Comparison of ENCODE assay signal across 8 cellular contexts in the genomic region with DNA sequence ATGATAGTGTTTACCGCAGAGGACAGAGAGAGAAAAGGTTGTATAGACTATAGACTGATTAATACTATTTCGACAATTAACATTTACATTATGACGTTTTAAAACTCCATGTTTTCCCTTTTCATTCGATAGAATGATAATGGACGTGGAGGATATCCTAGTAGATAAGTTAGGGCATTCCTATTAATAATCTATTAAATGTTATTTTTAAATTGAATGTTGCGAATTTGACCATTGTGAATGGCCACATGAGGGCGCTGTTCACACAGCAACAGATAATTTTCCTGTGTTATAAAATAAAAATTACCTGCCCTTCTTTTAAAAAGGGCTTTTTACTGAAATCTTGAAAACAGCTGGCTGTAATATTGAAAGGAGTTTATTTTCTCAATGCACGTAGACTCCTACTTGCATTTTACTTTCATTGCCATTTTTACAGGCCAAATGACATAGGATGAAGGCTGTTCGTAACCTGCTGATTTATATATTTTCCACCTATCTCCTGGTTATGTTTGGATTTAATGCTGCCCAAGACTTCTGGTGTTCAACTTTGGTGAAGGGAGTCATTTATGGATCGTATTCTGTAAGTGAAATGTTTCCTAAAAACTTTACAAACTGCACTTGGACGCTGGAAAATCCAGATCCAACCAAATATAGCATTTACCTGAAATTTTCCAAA. TPM values are rescaled to one million over a fixed set of nuclear protein-coding genes. Genes with fewer than 3 reads are reported as not detected.
DNase-seq lines count a peak whose midpoint lies in the region; ATAC-seq, FAIRE-seq and TF ChIP-seq lines count a peak whose summit lies in the region.

No MANE protein-coding gene starts in this region.

- RAD21 ChIA-PET in GM12878 (lab: Charles Lee; ENCODE audit: unreplicated experiment): no interaction called here

- WGBS in GM12878 (ENCODE audit: insufficient coverage, insufficient replicate concordance, low lambda C conversion rate, missing lambda C conversion rate): 22% methylated on average over 11 of the region's 11 CpGs

- H3K27ac ChIP-seq in GM12878 (ENCODE audit: control insufficient read depth, insufficient read depth): no peak overlapping the region
- H3K27ac ChIP-seq in kidney (ENCODE audit: low read depth in 2 of 2, low read length in 2 of 2): no peak overlapping the region

- intact Hi-C loops in GM12878 (cut with micrococcal nuclease; ENCODE audit: unreplicated experiment): loop anchor here (1.0 to 5.0 kb wide), 2 partner anchors 328 to 1469 kb away; no protein-coding TSS in a partner anchor
- intact Hi-C loops in kidney (cut with DNase I): no loop called here

- TF ChIP-seq RAD21 in GM12878 (IDR thresholded peaks at IDR 0.05; ENCODE audit: insufficient read depth, low read depth, low read length): peak; percentile 76

- POLR2A ChIA-PET in GM12878 (lab: Charles Lee): no interaction called here

- peaks cover 1 to 16% of the 10 kb centered on the region in 2 experiments for H3K27me3 ChIP-seq in GM12878 (replicated peaks in 1 of 2; ENCODE audit: control insufficient read depth in 2 of 2, insufficient read depth in 2 of 2, low read length in 1 of 2)

- DNase-seq in activated CD4-positive, alpha-beta T cell treated with anti-CD3 and anti-CD28 coated beads for 48 hours: peak; percentile 47
- DNase-seq in activated CD4-positive, alpha-beta T cell treated with anti-CD3 and anti-CD28 coated beads for 4 hours: no peak
- DNase-seq in NCI-H1694 treated with DMSO at 0.1 percent for 48 hours (lab: John Stamatoyannopoulos, UW): peak; percentile 34
- no peak for DNase-seq in GM12878 (ENCODE audit: low read depth, low spot score)
- DNase-seq in kidney: no peak
- DNase-seq in retina: no peak
- no peak for DNase-seq in SHP77 (lab: John Stamatoyannopoulos, UW)

- SMC1A ChIA-PET in GM12878 (lab: Charles Lee; ENCODE audit: uncharacterized antibody, unreplicated experiment): interaction anchor here (0.9 to 5.9 kb wide), 4 partner anchors 66 to 329 kb away, joined by 3 to 37 read pairs (median 4); no protein-coding TSS in a partner anchor

- TF ChIP-seq POLR2A in GM12878 (IDR thresholded peaks at IDR 0.05; ENCODE audit: low read depth, low read length): no peak

- no peak overlapping the region for H3K4me2 ChIP-seq in GM12878 (ENCODE audit: control insufficient read depth, insufficient read depth)

- H3K4me3 ChIP-seq in GM12878 (no peak overlapping the region), kidney (ENCODE audit: low read length in 2 of 2) (no peak overlapping the region)

- peak; percentile 59 to 61 (median 60) for TF ChIP-seq CTCF in GM12878 (IDR thresholded peaks at IDR 0.05 in 2 of 3, conservative IDR thresholded peaks at IDR 0.05 in 1 of 3; ENCODE audit: control insufficient read depth in 2 of 3, extremely low read depth in 1 of 3, insufficient read depth in 1 of 3, low read depth in 3 of 3, low read length in 3 of 3)
- peak; percentile 72 for TF ChIP-seq CTCF in kidney (IDR thresholded peaks at IDR 0.05; ENCODE audit: borderline replicate concordance, extremely low read depth, insufficient read depth)

- no peak for TF ChIP-seq EP300 in GM12878 (IDR thresholded peaks at IDR 0.05; ENCODE audit: borderline replicate concordance in 1 of 2, control insufficient read depth in 1 of 2, low read depth in 2 of 2, low read length in 2 of 2)

- ATAC-seq in GM12878: 0 out of 3 replicates have a peak, but pooled peaks have one; percentile 33
- no peak for ATAC-seq in GM19463 (IDR thresholded peaks at IDR 0.05; ENCODE audit: unreplicated experiment)

- CTCF ChIA-PET in GM12878 (lab: Yijun Ruan, JAX): interaction anchor here (0.7 to 7.6 kb wide), 7 partner anchors 36 to 327 kb away, joined by 3 to 64 read pairs (median 3); no protein-coding TSS in a partner anchor

- no peak overlapping the region for H2AFZ ChIP-seq in GM12878 (ENCODE audit: control insufficient read depth, low read depth, low read length)

- no peak overlapping the region for H3K9ac ChIP-seq in GM12878 (ENCODE audit: control insufficient read depth, insufficient read depth, low read length)
- no peak overlapping the region for H3K9ac ChIP-seq in kidney (ENCODE audit: low read length in 2 of 2)

- no peaks in the 10 kb centered on the region for H3K79me2 ChIP-seq in GM12878 (ENCODE audit: control insufficient read depth, insufficient read depth, low read length)

- no TSS peak for BruUV-seq in GM12878 (replicated peaks; lab: Mats Ljungman, UMichigan)

- FAIRE-seq in GM12878 (lab: Jason Lieb, UNC): no peak
- peak; percentile 37 for FAIRE-seq in kidney (lab: Jason Lieb, UNC)

- in situ Hi-C loops in GM12878 (cut with MboI): loop anchor here (10.0 to 25.0 kb wide), 2 partner anchors 326 to 1474 kb away; no protein-coding TSS in a partner anchor

- H3K9me3 ChIP-seq in GM12878 (replicated peaks; ENCODE audit: control insufficient read depth, insufficient read depth, low read length) (no peaks in the 10 kb centered on the region), kidney (ENCODE audit: control insufficient read depth in 1 of 2, low read length in 2 of 2) (no peaks in the 10 kb centered on the region)

- H3K4me1 ChIP-seq in GM12878 (ENCODE audit: control insufficient read depth, insufficient read depth, low read length) (no peaks in the 10 kb centered on the region), kidney (ENCODE audit: control insufficient read depth in 1 of 2, insufficient read depth in 1 of 2, low read depth in 1 of 2, low read length in 2 of 2) (peaks cover 0 to 8% of the 10 kb centered on the region in 2 donors)

- no peaks in the 10 kb centered on the region for H4K20me1 ChIP-seq in GM12878 (ENCODE audit: control insufficient read depth, insufficient read depth)

- no peaks in the 10 kb centered on the region for H3K36me3 ChIP-seq in GM12878 (ENCODE audit: control insufficient read depth in 2 of 2, insufficient read depth in 2 of 2, low read length in 1 of 2)
- no peaks in the 10 kb centered on the region for H3K36me3 ChIP-seq in kidney (ENCODE audit: control insufficient read depth in 1 of 2, insufficient read depth in 2 of 2, low read length in 2 of 2)

TF ChIP-seq in GM12878, 131 proteins besides CTCF, POLR2A, EP300 and RAD21:
- TF ChIP-seq SMC3 (IDR thresholded peaks at IDR 0.05; ENCODE audit: borderline replicate concordance, low read length) (peak; percentile 48; the same call in 1 of the 2 replicates), PAX5 (IDR thresholded peaks at IDR 0.05; ENCODE audit: borderline replicate concordance, low read depth, low read length) (no peak)

RNA-seq across cellular contexts. Expression of a gene that starts 3.3 kb away (rescaled TPM):
- total RNA-seq in GM12878 (2013; cell fraction: nucleolus; rRNA removed): 0.10 TPM in 1 of 2 replicates, not detected in the other
- 0.06 TPM in 1 of 2 replicates, not detected in the other for total RNA-seq in GM12878 (2014; rRNA removed)
- not detected in 2 replicates for total RNA-seq in GM12878 (2014; rRNA removed; fragmentation: Illumina TruSeq; extraction: Trizol)
- not detected in 2 replicates for total RNA-seq in GM12878 (2021)
- not detected for polyA plus RNA-seq in GM12878 (2011; ENCODE audit: low read depth)
- not detected in 2 replicates for polyA plus RNA-seq in GM12878 (2011; rRNA removed)
- not detected in 2 replicates for polyA plus RNA-seq in GM12878 (2011; cell fraction: cytosol; rRNA removed)
- not detected in 2 replicates for polyA plus RNA-seq in GM12878 (2011; cell fraction: nucleus; rRNA removed)
- polyA plus RNA-seq in GM12878 (2012): not detected in 2 replicates
- polyA plus RNA-seq in GM12878 (2014; fragmentation: Illumina TruSeq; extraction: Trizol): 0.03 TPM in 1 of 2 replicates, not detected in the other
- polyA plus RNA-seq in GM12878 (2014; fragmentation: Nextera tagmentation; extraction: Ambion mirVana): not detected
- 0.03 TPM in 1 of 2 replicates, not detected in the other for polyA plus RNA-seq in GM12878 (2014; rRNA removed)
- not detected for polyA plus RNA-seq in GM12878 (2016; fragmentation: Nextera tagmentation; extraction: Ambion mirVana)
- not detected in 2 replicates for polyA minus RNA-seq in GM12878 (2011; rRNA and poly(A)+ RNA removed)
- polyA minus RNA-seq in GM12878 (2011; cell fraction: cytosol; rRNA and poly(A)+ RNA removed): not detected in 2 replicates
- not detected in 2 replicates for polyA minus RNA-seq in GM12878 (2011; cell fraction: nucleus; rRNA and poly(A)+ RNA removed)
- 2.2 TPM for total RNA-seq in kidney
- 0.26 TPM for polyA plus RNA-seq in kidney (ENCODE audit: insufficient read depth, low read depth, low replicate concordance)

Comparison
In these comparisons a context has a peak if more than half of its experiments do, and no peak if none do; other contexts are left out.
1. DNase-seq: peak in activated CD4-positive, alpha-beta T cell treated with anti-CD3 and anti-CD28 coated beads for 48 hours (single experiment) and NCI-H1694 treated with DMSO at 0.1 percent for 48 hours (single experiment); none in activated CD4-positive, alpha-beta T cell treated with anti-CD3 and anti-CD28 coated beads for 4 hours (0 of 2), GM12878 (single experiment), kidney (single experiment), retina (single experiment) and SHP77 (0 of 2).